In the genomic region with DNA sequence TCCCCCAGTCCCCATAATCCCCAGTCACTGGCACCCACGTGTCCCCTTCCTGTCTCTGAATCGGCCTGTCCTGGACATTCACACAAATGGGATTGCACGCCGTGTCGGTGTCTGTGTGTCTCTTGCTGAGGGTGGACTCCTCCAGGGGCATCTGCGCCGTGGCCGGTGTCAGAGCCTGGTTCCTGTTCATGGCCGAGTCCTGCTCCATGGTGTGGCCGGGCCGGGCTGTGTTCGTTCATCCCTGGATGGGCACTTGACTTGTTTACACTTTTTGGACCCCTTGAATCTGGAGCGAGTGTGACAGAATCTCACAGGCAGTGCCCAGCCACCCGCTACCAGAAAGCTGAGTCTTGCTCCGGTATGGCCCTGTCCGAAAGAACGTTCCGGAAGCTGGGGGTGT, we compare ENCODE assay signal across 1 cellular context.
TF ChIP-seq lines count a peak whose summit lies in the region.

No MANE protein-coding gene starts in this region.

TF ChIP-seq in HCT116, 20 proteins besides CTCF, POLR2A, EP300 and RAD21:
- TF ChIP-seq SIN3A (IDR thresholded peaks at IDR 0.05; ENCODE audit: low read depth), result no peak
- no peak for TF ChIP-seq ELF1 (IDR thresholded peaks at IDR 0.05; ENCODE audit: borderline replicate concordance, low read depth)
- no peak for TF ChIP-seq SP1 (IDR thresholded peaks at IDR 0.05; ENCODE audit: low read depth)
- no peak for TF ChIP-seq YY1 (IDR thresholded peaks at IDR 0.05; ENCODE audit: extremely low read depth, insufficient replicate concordance, low read depth, low read length)
- TF ChIP-seq JUND (IDR thresholded peaks at IDR 0.05), result no peak
- no peak for TF ChIP-seq ZFX (IDR thresholded peaks at IDR 0.05)
- TF ChIP-seq, protein P1, sequence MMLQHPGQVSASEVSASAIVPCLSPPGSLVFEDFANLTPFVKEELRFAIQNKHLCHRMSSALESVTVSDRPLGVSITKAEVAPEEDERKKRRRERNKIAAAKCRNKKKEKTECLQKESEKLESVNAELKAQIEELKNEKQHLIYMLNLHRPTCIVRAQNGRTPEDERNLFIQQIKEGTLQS (IDR thresholded peaks at IDR 0.05), result no peak
- TF ChIP-seq, protein P2, sequence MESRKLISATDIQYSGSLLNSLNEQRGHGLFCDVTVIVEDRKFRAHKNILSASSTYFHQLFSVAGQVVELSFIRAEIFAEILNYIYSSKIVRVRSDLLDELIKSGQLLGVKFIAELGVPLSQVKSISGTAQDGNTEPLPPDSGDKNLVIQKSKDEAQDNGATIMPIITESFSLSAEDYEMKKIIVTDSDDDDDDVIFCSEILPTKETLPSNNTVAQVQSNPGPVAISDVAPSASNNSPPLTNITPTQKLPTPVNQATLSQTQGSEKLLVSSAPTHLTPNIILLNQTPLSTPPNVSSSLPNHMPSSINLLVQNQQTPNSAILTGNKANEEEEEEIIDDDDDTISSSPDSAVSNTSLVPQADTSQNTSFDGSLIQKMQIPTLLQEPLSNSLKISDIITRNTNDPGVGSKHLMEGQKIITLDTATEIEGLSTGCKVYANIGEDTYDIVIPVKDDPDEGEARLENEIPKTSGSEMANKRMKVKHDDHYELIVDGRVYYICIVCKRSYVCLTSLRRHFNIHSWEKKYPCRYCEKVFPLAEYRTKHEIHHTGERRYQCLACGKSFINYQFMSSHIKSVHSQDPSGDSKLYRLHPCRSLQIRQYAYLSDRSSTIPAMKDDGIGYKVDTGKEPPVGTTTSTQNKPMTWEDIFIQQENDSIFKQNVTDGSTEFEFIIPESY (IDR thresholded peaks at IDR 0.05; ENCODE audit: extremely low read depth, insufficient replicate concordance, low read length), result no peak
- no peak for TF ChIP-seq FOSL1 (IDR thresholded peaks at IDR 0.05; ENCODE audit: low read depth)
- TF ChIP-seq EGR1 (IDR thresholded peaks at IDR 0.05; ENCODE audit: low read depth), result no peak
